ENCODE assay signal across 27 cellular contexts in the genomic region with DNA sequence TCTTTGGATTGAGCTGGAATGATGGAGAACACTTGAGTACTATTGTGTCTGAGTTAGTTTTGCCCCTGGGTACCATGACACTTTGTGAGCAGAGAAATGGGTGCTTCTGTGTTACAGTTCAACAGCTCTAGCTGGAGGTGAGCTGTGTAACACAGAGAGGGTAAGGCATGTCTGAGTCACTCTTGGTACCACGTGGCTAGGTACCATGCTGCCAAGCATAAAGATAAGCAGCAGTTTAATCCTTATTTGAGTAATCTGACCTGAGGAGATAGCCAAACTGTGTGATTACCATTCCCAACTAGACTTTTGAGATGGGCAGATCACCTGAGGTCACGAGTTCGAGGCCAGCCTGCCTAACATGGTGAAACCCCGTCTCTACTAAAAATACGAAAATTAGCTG.
DNase-seq lines count a peak whose midpoint lies in the region; ATAC-seq and TF ChIP-seq lines count a peak whose summit lies in the region.
"Had no signal": no experiment of that assay in that cellular context is flagged by ENCODE, and none has a peak within 500 bp of the region (broad histone marks: within the 10 kb centered on the region; RNA-seq: fewer than 3 reads in every experiment).

No MANE protein-coding gene starts in this region.

- peak; percentile 26 for ATAC-seq in left ventricle myocardium superior
- ATAC-seq in RWPE2 (ENCODE audit: low read depth), result peak; percentile 52; the same call in 1 of the 3 replicates
- ATAC-seq in HG03442 (IDR thresholded peaks at IDR 0.05; ENCODE audit: unreplicated experiment), result no peak
- ATAC-seq: A549; CD8-positive, alpha-beta T cell; effector memory CD8-positive, alpha-beta T cell; HepG2; psoas muscle had no signal

- H3K4me2 ChIP-seq in hepatocyte, result no peak overlapping the region
- H3K4me2 ChIP-seq: A549 had no signal

- H4K20me1 ChIP-seq in hepatocyte (ENCODE audit: insufficient read depth, poor library complexity, severe bottlenecking), result no peaks in the 10 kb centered on the region

- H3K9me2 ChIP-seq in hepatocyte (replicated peaks; ENCODE audit: insufficient read depth), result no peaks in the 10 kb centered on the region

- H3K79me2 ChIP-seq in hepatocyte, result no peaks in the 10 kb centered on the region

- no peak for DNase-seq in left ventricle myocardium superior
- DNase-seq in left ventricle myocardium inferior, result no peak
- no peak for DNase-seq in RWPE2 (ENCODE audit: low spot score)
- peak; percentile 22 for DNase-seq in hepatocyte (ENCODE audit: low spot score)
- DNase-seq in GM13976 (ENCODE audit: low spot score), result no peak
- no peak for DNase-seq in stimulated activated CD4-positive, alpha-beta T cell treated with anti-CD3 and anti-CD28 coated beads, Interleukin-1b, Interleukin-23, amount 100 ng/mL, for 48 hours
- DNase-seq in stimulated activated CD4-positive, alpha-beta T cell treated with anti-CD3 and anti-CD28 coated beads, Interleukin-4, amount 100 ng/mL, for 24 hours, result no peak
- DNase-seq: activated CD4-positive, alpha-beta memory T cell treated with anti-CD3 and anti-CD28 coated beads, Interleukin-2, amount 10 ng/mL, durations not matched to agents 7 days and 5 days; activated CD8-positive, alpha-beta memory T cell treated with anti-CD3 and anti-CD28 coated beads, Interleukin-2, amount 50 U/mL, for 48 hours; activated naive CD4-positive, alpha-beta T cell treated with anti-CD3 and anti-CD28 coated beads, Interleukin-2, amount 50 U/mL, for 16 hours; caudate nucleus; CD8-positive, alpha-beta T cell; cortex of kidney; DMS153; effector memory CD8-positive, alpha-beta T cell; esophagus squamous epithelium; GDM1; left cardiac atrium; naive B cell; NCI-H1092 treated with DMSO at 0.1 percent for 48 hours; NCI-H1930; NCI-H526; psoas muscle; RPMI8226 had no signal

- H3K27me3 ChIP-seq in left ventricle myocardium inferior (ENCODE audit: low read depth), result peaks cover 30% of the 10 kb centered on the region
- H3K27me3 ChIP-seq in RWPE2 (ENCODE audit: insufficient read depth, poor library complexity, severe bottlenecking), result no peaks in the 10 kb centered on the region
- H3K27me3 ChIP-seq in hepatocyte, result no peaks in the 10 kb centered on the region

- intact Hi-C loops in left ventricle myocardium superior (cut with micrococcal nuclease) (no loop called here), left ventricle myocardium inferior (cut with micrococcal nuclease) (no loop called here)

- H3K4me1 ChIP-seq in left ventricle myocardium inferior, result no peaks in the 10 kb centered on the region
- no peaks in the 10 kb centered on the region for H3K4me1 ChIP-seq in RWPE2 (ENCODE audit: insufficient read depth, poor library complexity, severe bottlenecking)
- H3K4me1 ChIP-seq in hepatocyte (ENCODE audit: insufficient read depth), result no peaks in the 10 kb centered on the region
- H3K4me1 ChIP-seq: A549, esophagus squamous epithelium, psoas muscle had no signal

- in situ Hi-C loops in GM13976 (cut with MboI; ENCODE audit: low sequenced_read_pairs, unreplicated experiment), result no loop called here

- no peaks in the 10 kb centered on the region for H3K36me3 ChIP-seq in left ventricle myocardium inferior
- no peaks in the 10 kb centered on the region for H3K36me3 ChIP-seq in RWPE2 (ENCODE audit: low read depth)
- no peaks in the 10 kb centered on the region for H3K36me3 ChIP-seq in hepatocyte (replicated peaks; ENCODE audit: insufficient read depth, low read depth)
- H3K36me3 ChIP-seq: esophagus squamous epithelium had no signal

- H3K9me3 ChIP-seq in left ventricle myocardium inferior (replicated peaks) (no peaks in the 10 kb centered on the region), RWPE2 (ENCODE audit: severe bottlenecking) (no peaks in the 10 kb centered on the region), hepatocyte (ENCODE audit: low read depth) (no peaks in the 10 kb centered on the region)
- H3K9me3 ChIP-seq: A549, esophagus squamous epithelium, psoas muscle had no signal

- WGBS in hepatocyte (ENCODE audit: low lambda C conversion rate, missing lambda C conversion rate), result 80% methylated on average over 5 of the region's 5 CpGs

- H2AFZ ChIP-seq in hepatocyte, result no peak overlapping the region

- H3K27ac ChIP-seq in left ventricle myocardium inferior (replicated peaks), result no peak overlapping the region
- no peak overlapping the region for H3K27ac ChIP-seq in RWPE2 (ENCODE audit: poor library complexity, severe bottlenecking)
- no peak overlapping the region for H3K27ac ChIP-seq in hepatocyte
- H3K27ac ChIP-seq: A549, esophagus squamous epithelium, psoas muscle had no signal

- TF ChIP-seq CTCF in left ventricle myocardium inferior (IDR thresholded peaks at IDR 0.05; ENCODE audit: borderline replicate concordance) (no peak), RWPE2 (IDR thresholded peaks at IDR 0.05; ENCODE audit: poor library complexity, severe bottlenecking) (no peak), hepatocyte (IDR thresholded peaks at IDR 0.05; ENCODE audit: poor library complexity) (no peak), GM13976 (IDR thresholded peaks at IDR 0.05; ENCODE audit: borderline replicate concordance, control extremely low read depth, extremely low read depth, insufficient read depth, missing control alignments) (no peak)

- no peak overlapping the region for H3K4me3 ChIP-seq in left ventricle myocardium inferior
- H3K4me3 ChIP-seq in RWPE2 (ENCODE audit: severe bottlenecking), result no peak overlapping the region
- no peak overlapping the region for H3K4me3 ChIP-seq in hepatocyte
- H3K4me3 ChIP-seq: A549, esophagus squamous epithelium, psoas muscle had no signal
